8 cellular contexts compared by ENCODE assay signal in genomic region chr13:49496837-49497236, GRCh38. TPM values are rescaled to one million over a fixed set of nuclear protein-coding genes. Genes with fewer than 3 reads are reported as not detected.
DNase-seq lines count a peak whose midpoint lies in the region; ATAC-seq and TF ChIP-seq lines count a peak whose summit lies in the region.
"Not testable (repeated sequence)": the region's sequence is repeated elsewhere in the genome, so short reads cannot be mapped to it uniquely, and the experiment has no call there.

No MANE protein-coding gene starts in this region.

- H3K27me3 Mint-ChIP-seq in activated CD8-positive, alpha-beta T cell treated with anti-CD3 and anti-CD28 coated beads for 36 hours; natural killer cell treated with Interleukin-12 subunit alpha and Interleukin-12 subunit beta and Interleukin-15 and Interleukin-18, amount 100 ng/mL, for 72 hours: not testable (repeated sequence)

- not testable (repeated sequence) for TF ChIP-seq CTCF in RWPE1 (conservative IDR thresholded peaks at IDR 0.05; ENCODE audit: low read depth); activated CD8-positive, alpha-beta T cell treated with anti-CD3 and anti-CD28 coated beads for 36 hours (IDR thresholded peaks at IDR 0.05); transverse colon (IDR thresholded peaks at IDR 0.05)

- 65 to 79% methylated on average over 3 to 11 of the region's 11 CpGs for WGBS in transverse colon (ENCODE audit: low coverage in 1 of 2), 2 donors

- H3K4me3 Mint-ChIP-seq in activated CD8-positive, alpha-beta T cell treated with anti-CD3 and anti-CD28 coated beads for 36 hours = peak overlapping the region; percentile 80
- H3K4me3 Mint-ChIP-seq in natural killer cell treated with Interleukin-12 subunit alpha and Interleukin-12 subunit beta and Interleukin-15 and Interleukin-18, amount 100 ng/mL, for 72 hours = peak overlapping the region; percentile 70

- peak; percentile 4 for DNase-seq in ELR (ENCODE audit: low read depth)
- DNase-seq in RWPE1 (ENCODE audit: low spot score); epithelial cell of prostate (ENCODE audit: low read depth, low spot score); transverse colon: not testable (repeated sequence)
- peak; percentile 75 for DNase-seq in activated CD8-positive, alpha-beta T cell treated with anti-CD3 and anti-CD28 coated beads for 36 hours
- peak; percentile 50 to 67 for DNase-seq in activated naive CD4-positive, alpha-beta T cell treated with anti-CD3 and anti-CD28 coated beads, Interleukin-2, amount 50 U/mL, for 72 hours (ENCODE audit: low spot score in 2 of 2)
- peak; percentile 70 for DNase-seq in natural killer cell treated with Interleukin-12 subunit alpha and Interleukin-12 subunit beta and Interleukin-15 and Interleukin-18, amount 100 ng/mL, for 72 hours (ENCODE audit: low spot score)
- peak; percentile 33 to 37 for DNase-seq in stimulated activated CD4-positive, alpha-beta T cell treated with anti-CD3 and anti-CD28 coated beads, Interleukin-4, amount 100 ng/mL, for 48 hours (ENCODE audit: low read depth in 2 of 2)

- in situ Hi-C loops in transverse colon (cut with MboI; ENCODE audit: low pct_ligation_motif_present in 1 of 4, low pct_unique_long_range_greater_than_20kb in 1 of 4, low sequenced_read_pairs in 3 of 4) = not testable (repeated sequence)

- H3K27ac Mint-ChIP-seq in activated CD8-positive, alpha-beta T cell treated with anti-CD3 and anti-CD28 coated beads for 36 hours = peak overlapping the region; percentile 95
- H3K27ac Mint-ChIP-seq in activated naive CD4-positive, alpha-beta T cell treated with anti-CD3 and anti-CD28 coated beads, Interleukin-2, amount 50 U/mL, for 72 hours = peak overlapping the region; percentile 88 to 97
- H3K27ac Mint-ChIP-seq in natural killer cell treated with Interleukin-12 subunit alpha and Interleukin-12 subunit beta and Interleukin-15 and Interleukin-18, amount 100 ng/mL, for 72 hours = peak overlapping the region; percentile 76 to 83

- ATAC-seq in activated CD8-positive, alpha-beta T cell treated with anti-CD3 and anti-CD28 coated beads for 36 hours = peak; percentile 20
- peak; percentile 11 to 38 for ATAC-seq in activated naive CD4-positive, alpha-beta T cell treated with anti-CD3 and anti-CD28 coated beads, Interleukin-2, amount 50 U/mL, for 72 hours
- ATAC-seq in natural killer cell treated with Interleukin-12 subunit alpha and Interleukin-12 subunit beta and Interleukin-15 and Interleukin-18, amount 100 ng/mL, for 72 hours = not testable (repeated sequence)

- H3K9me3 Mint-ChIP-seq in activated CD8-positive, alpha-beta T cell treated with anti-CD3 and anti-CD28 coated beads for 36 hours; natural killer cell treated with Interleukin-12 subunit alpha and Interleukin-12 subunit beta and Interleukin-15 and Interleukin-18, amount 100 ng/mL, for 72 hours: not testable (repeated sequence)
- peaks cover 0 to 17% of the 10 kb centered on the region in 2 donors for H3K9me3 Mint-ChIP-seq in activated naive CD4-positive, alpha-beta T cell treated with anti-CD3 and anti-CD28 coated beads, Interleukin-2, amount 50 U/mL, for 72 hours

- not testable (repeated sequence) for H3K4me3 ChIP-seq in transverse colon

- not testable (repeated sequence) for H3K36me3 ChIP-seq in transverse colon

- TF ChIP-seq POLR2A in transverse colon (IDR thresholded peaks at IDR 0.05) = not testable (repeated sequence)

- not testable (repeated sequence) for H3K9me3 ChIP-seq in transverse colon

- intact Hi-C loops in activated CD8-positive, alpha-beta T cell treated with anti-CD3 and anti-CD28 coated beads for 36 hours (cut with micrococcal nuclease) = loop anchor here (2.0 to 10.0 kb wide), 2 partner anchors 54 to 108 kb away; no protein-coding TSS in a partner anchor
- intact Hi-C loops in transverse colon (cut with DNase I; ENCODE audit: low total_unique reads) = not testable (repeated sequence)

- H3K27ac ChIP-seq in RWPE1 (peak overlapping the region; percentile 90), epithelial cell of prostate (peak overlapping the region; percentile 80), transverse colon (peak overlapping the region; percentile 91 to 96 (median 92))

- not testable (repeated sequence) for TF ChIP-seq EP300 in transverse colon (IDR thresholded peaks at IDR 0.05; ENCODE audit: low read depth)

- H3K4me1 Mint-ChIP-seq in activated CD8-positive, alpha-beta T cell treated with anti-CD3 and anti-CD28 coated beads for 36 hours (ENCODE audit: low read depth) = peaks cover 46% of the 10 kb centered on the region
- peaks cover 40 to 49% of the 10 kb centered on the region in 2 donors for H3K4me1 Mint-ChIP-seq in natural killer cell treated with Interleukin-12 subunit alpha and Interleukin-12 subunit beta and Interleukin-15 and Interleukin-18, amount 100 ng/mL, for 72 hours (ENCODE audit: low read depth in 2 of 2)

- CTCF ChIA-PET in RWPE1 (lab: Yijun Ruan, JAX) = not testable (repeated sequence)
- CTCF ChIA-PET in activated CD8-positive, alpha-beta T cell treated with anti-CD3 and anti-CD28 coated beads for 36 hours (lab: Charles Lee) = interaction anchor here (1.9 to 2.0 kb wide), 2 partner anchors 9 to 53 kb away, joined by 6 to 8 read pairs; partner anchors contain the start of genes CAB39L and SETDB2

- peaks cover 40% of the 10 kb centered on the region for H3K36me3 Mint-ChIP-seq in activated CD8-positive, alpha-beta T cell treated with anti-CD3 and anti-CD28 coated beads for 36 hours (ENCODE audit: low read depth)
- peaks cover 26 to 45% of the 10 kb centered on the region in 2 donors for H3K36me3 Mint-ChIP-seq in activated naive CD4-positive, alpha-beta T cell treated with anti-CD3 and anti-CD28 coated beads, Interleukin-2, amount 50 U/mL, for 72 hours
- peaks cover 20% of the 10 kb centered on the region for H3K36me3 Mint-ChIP-seq in natural killer cell treated with Interleukin-12 subunit alpha and Interleukin-12 subunit beta and Interleukin-15 and Interleukin-18, amount 100 ng/mL, for 72 hours

- not testable (repeated sequence) for H3K27me3 ChIP-seq in transverse colon

- H3K4me1 ChIP-seq in transverse colon = not testable (repeated sequence)

- POLR2A ChIA-PET in RWPE1 (lab: Yijun Ruan, JAX; ENCODE audit: low non-redundant PET) = interaction anchor here (0.9 kb wide), 1 partner anchor 9 kb away, joined by 4 read pairs; no protein-coding TSS in a partner anchor
- POLR2A ChIA-PET in activated CD8-positive, alpha-beta T cell treated with anti-CD3 and anti-CD28 coated beads for 36 hours (lab: Charles Lee) = interaction anchor here (0.6 to 2.5 kb wide), 4 partner anchors 9 to 198 kb away, joined by 3 to 47 read pairs (median 4); partner anchors contain the start of genes CAB39L and SETDB2

RNA-seq across cellular contexts. Expression of gene PHF11, which starts 1.1 kb away (rescaled TPM):
- total RNA-seq in activated CD8-positive, alpha-beta T cell treated with anti-CD3 and anti-CD28 coated beads for 36 hours = 10 to 100 TPM; 59.3 to 62.6 TPM
- 100 to 1,000 TPM in 1 of 2 donors, 10 to 100 TPM in 1; 57.2 to 132 TPM for total RNA-seq in activated naive CD4-positive, alpha-beta T cell treated with anti-CD3 and anti-CD28 coated beads, Interleukin-2, amount 50 U/mL, for 72 hours
- total RNA-seq in natural killer cell treated with Interleukin-12 subunit alpha and Interleukin-12 subunit beta and Interleukin-15 and Interleukin-18, amount 100 ng/mL, for 72 hours = 10 to 100 TPM; 58.2 to 78.2 TPM
- total RNA-seq in transverse colon = 10 to 100 TPM in 3 of 4 donors, 1 to 10 TPM in 1; 4.2 to 32.1 (median 18.7) TPM

RNA-seq across cellular contexts. Expression of gene SETDB2, which starts 52.8 kb away (rescaled TPM):
- total RNA-seq in activated CD8-positive, alpha-beta T cell treated with anti-CD3 and anti-CD28 coated beads for 36 hours = 10 to 100 TPM; 11.3 to 11.5 TPM
- total RNA-seq in activated naive CD4-positive, alpha-beta T cell treated with anti-CD3 and anti-CD28 coated beads, Interleukin-2, amount 50 U/mL, for 72 hours = 10 to 100 TPM; 16.0 to 22.7 TPM
- total RNA-seq in natural killer cell treated with Interleukin-12 subunit alpha and Interleukin-12 subunit beta and Interleukin-15 and Interleukin-18, amount 100 ng/mL, for 72 hours = 10 to 100 TPM in 1 of 2 donors, 1 to 10 TPM in 1; 9.8 to 14.0 TPM
- total RNA-seq in transverse colon = 10 to 100 TPM in 1 of 4 donors, 1 to 10 TPM in 3; 2.8 to 11.6 (median 8.8) TPM

RNA-seq across cellular contexts. Expression of gene CAB39L, which starts 53.0 kb away (rescaled TPM):
- total RNA-seq in activated CD8-positive, alpha-beta T cell treated with anti-CD3 and anti-CD28 coated beads for 36 hours = 1 to 10 TPM; 2.6 to 3.1 TPM
- total RNA-seq in activated naive CD4-positive, alpha-beta T cell treated with anti-CD3 and anti-CD28 coated beads, Interleukin-2, amount 50 U/mL, for 72 hours = 10 to 100 TPM in 1 of 2 donors, 1 to 10 TPM in 1; 5.2 to 14.5 TPM
- 1 to 10 TPM; 6.4 to 8.1 TPM for total RNA-seq in natural killer cell treated with Interleukin-12 subunit alpha and Interleukin-12 subunit beta and Interleukin-15 and Interleukin-18, amount 100 ng/mL, for 72 hours
- total RNA-seq in transverse colon = 10 to 100 TPM; 23.5 to 36.7 (median 25.4) TPM
